In the genomic region with DNA sequence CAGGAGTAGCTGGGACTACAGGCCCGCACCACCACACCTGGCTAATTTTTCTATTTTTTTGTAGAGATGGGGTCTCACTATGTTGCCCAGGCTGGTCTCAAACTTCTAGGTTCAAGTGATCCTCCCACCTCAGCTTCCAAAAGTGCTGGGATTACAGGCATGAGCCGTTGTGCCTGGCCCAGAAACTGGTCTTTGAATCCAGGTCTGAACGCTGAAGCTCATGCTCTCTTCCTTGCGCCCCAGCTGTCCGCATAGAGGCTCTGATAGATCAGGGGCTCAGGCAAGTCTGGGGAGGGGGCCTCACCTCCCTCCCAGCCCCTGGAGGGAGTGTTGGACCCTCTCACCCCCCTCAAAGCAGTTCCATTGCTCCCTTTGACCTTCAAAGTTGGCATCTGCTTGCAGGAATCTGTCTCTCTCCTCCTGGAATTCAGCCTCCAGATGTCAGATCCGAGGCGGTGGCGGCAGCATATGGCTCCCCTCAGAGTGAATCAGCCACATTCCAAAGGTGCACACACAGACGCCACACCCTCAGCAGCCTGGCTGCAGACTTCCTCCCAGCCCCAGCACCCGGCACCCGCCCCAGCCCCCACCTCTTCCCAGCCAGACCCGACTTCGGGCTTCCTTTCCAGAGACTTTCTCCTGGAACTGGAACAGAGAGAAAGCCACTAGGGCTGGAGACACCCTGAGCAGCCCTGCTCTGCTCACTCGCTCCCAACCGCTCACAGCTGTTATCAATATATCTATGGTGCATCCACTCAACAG, we compare ENCODE assay signal across 8 cellular contexts. TPM values are rescaled to one million over a fixed set of nuclear protein-coding genes. Genes with fewer than 3 reads are reported as not detected.
DNase-seq lines count a peak whose midpoint lies in the region; ATAC-seq and TF ChIP-seq lines count a peak whose summit lies in the region.

No MANE protein-coding gene starts in this region.

- H3K27ac ChIP-seq in esophagus muscularis mucosa (replicated peaks in 1 of 4) (peak overlapping the region; percentile 71 to 88 (median 82)), MM.1S (ENCODE audit: low read length) (no peak overlapping the region)

- TF ChIP-seq EP300 in esophagus muscularis mucosa (IDR thresholded peaks at IDR 0.05), result no peak

- no peak for ATAC-seq in HG03520 (IDR thresholded peaks at IDR 0.05; ENCODE audit: unreplicated experiment)

- peaks cover 31% of the 10 kb centered on the region for H3K4me1 Mint-ChIP-seq in nephron
- peaks cover 5% of the 10 kb centered on the region for H3K4me1 Mint-ChIP-seq in activated CD4-positive, alpha-beta T cell treated with anti-CD3 and anti-CD28 coated beads, Interleukin-2, amount 10 ng/mL, durations not matched to agents 7 days and 5 days

- no peaks in the 10 kb centered on the region for H4K20me1 ChIP-seq in MM.1S (ENCODE audit: insufficient read depth, low read length)

- no peaks in the 10 kb centered on the region for H3K9me2 ChIP-seq in MM.1S (replicated peaks; ENCODE audit: insufficient read depth, low read length)

- H3K4me1 ChIP-seq in BE2C (peaks cover 9% of the 10 kb centered on the region), esophagus muscularis mucosa (peaks cover 25 to 29% (median 29%) of the 10 kb centered on the region in 4 donors), MM.1S (ENCODE audit: low read length) (no peaks in the 10 kb centered on the region)

- H3K9me3 ChIP-seq in BE2C (no peaks in the 10 kb centered on the region), esophagus muscularis mucosa (no peaks in the 10 kb centered on the region), MM.1S (replicated peaks; ENCODE audit: insufficient read depth, low read length) (no peaks in the 10 kb centered on the region)

- H3K36me3 ChIP-seq in BE2C, result peaks cover 5% of the 10 kb centered on the region; the same call in 1 of the 2 replicates
- H3K36me3 ChIP-seq in esophagus muscularis mucosa, result no peaks in the 10 kb centered on the region
- H3K36me3 ChIP-seq in MM.1S (replicated peaks; ENCODE audit: insufficient read depth, low read length), result no peaks in the 10 kb centered on the region

- peak overlapping the region; percentile 92 to 96 (median 92) for H3K27ac Mint-ChIP-seq in nephron
- no peak overlapping the region for H3K27ac Mint-ChIP-seq in activated CD4-positive, alpha-beta T cell treated with anti-CD3 and anti-CD28 coated beads, Interleukin-2, amount 10 ng/mL, durations not matched to agents 7 days and 5 days

- H3K27me3 ChIP-seq in BE2C, result no peaks in the 10 kb centered on the region
- no peaks in the 10 kb centered on the region for H3K27me3 ChIP-seq in esophagus muscularis mucosa
- peaks cover 8% of the 10 kb centered on the region for H3K27me3 ChIP-seq in MM.1S (replicated peaks; ENCODE audit: insufficient read depth, low read length)

- intact Hi-C loops in esophagus muscularis mucosa (cut with DNase I), result no loop called here

- H3K4me3 ChIP-seq in BE2C (ENCODE audit: low read depth, low read length) (no peak overlapping the region), esophagus muscularis mucosa (peak overlapping the region in 2 of 4 donors; percentile 3 to 7), MM.1S (ENCODE audit: low read length) (no peak overlapping the region)

- H3K36me3 Mint-ChIP-seq in nephron (ENCODE audit: low read depth), result peaks cover 4% of the 10 kb centered on the region
- peaks cover 1% of the 10 kb centered on the region for H3K36me3 Mint-ChIP-seq in activated CD4-positive, alpha-beta T cell treated with anti-CD3 and anti-CD28 coated beads, Interleukin-2, amount 10 ng/mL, durations not matched to agents 7 days and 5 days (ENCODE audit: low read depth)

- DNase-seq in BE2C, result peak; percentile 75
- DNase-seq in NCI-H82 (lab: John Stamatoyannopoulos, UW), result peak; percentile 94
- DNase-seq in esophagus muscularis mucosa (ENCODE audit: extremely low spot score), result no peak
- no peak for DNase-seq in activated CD4-positive, alpha-beta T cell treated with anti-CD3 and anti-CD28 coated beads, Interleukin-2, amount 10 ng/mL, durations not matched to agents 7 days and 5 days
- DNase-seq in MM.1S, result no peak
- no peak for DNase-seq in NCI-H1105 treated with DMSO at 0.1 percent for 48 hours (lab: John Stamatoyannopoulos, UW)

- no peak for TF ChIP-seq POLR2A in esophagus muscularis mucosa (IDR thresholded peaks at IDR 0.05; ENCODE audit: low read depth)

- no peaks in the 10 kb centered on the region for H3F3A ChIP-seq in MM.1S (ENCODE audit: insufficient read depth, low read length)

- CTCF ChIA-PET in activated CD4-positive, alpha-beta T cell treated with anti-CD3 and anti-CD28 coated beads, Interleukin-2, amount 10 ng/mL, durations not matched to agents 7 days and 5 days (lab: Charles Lee), result interaction anchor here (1.6 to 2.3 kb wide), 4 partner anchors 10 to 45 kb away, joined by 5 to 13 read pairs (median 9); no protein-coding TSS in a partner anchor

- 31% methylated on average over 15 of the region's 15 CpGs for WGBS in esophagus muscularis mucosa

- POLR2A ChIA-PET in activated CD4-positive, alpha-beta T cell treated with anti-CD3 and anti-CD28 coated beads, Interleukin-2, amount 10 ng/mL, durations not matched to agents 7 days and 5 days (lab: Charles Lee), result no interaction called here

- no peaks in the 10 kb centered on the region for H3K79me2 ChIP-seq in MM.1S (ENCODE audit: low read length)

- no peaks in the 10 kb centered on the region for H3K27me3 Mint-ChIP-seq in nephron (ENCODE audit: low read depth)
- H3K27me3 Mint-ChIP-seq in activated CD4-positive, alpha-beta T cell treated with anti-CD3 and anti-CD28 coated beads, Interleukin-2, amount 10 ng/mL, durations not matched to agents 7 days and 5 days, result no peaks in the 10 kb centered on the region

- H3K9me3 Mint-ChIP-seq in nephron, result no peaks in the 10 kb centered on the region
- no peaks in the 10 kb centered on the region for H3K9me3 Mint-ChIP-seq in activated CD4-positive, alpha-beta T cell treated with anti-CD3 and anti-CD28 coated beads, Interleukin-2, amount 10 ng/mL, durations not matched to agents 7 days and 5 days

- H3K9ac ChIP-seq in MM.1S (ENCODE audit: low read length), result no peak overlapping the region

- TF ChIP-seq CTCF in BE2C (IDR thresholded peaks at IDR 0.05; ENCODE audit: low read depth, low read length), result no peak
- TF ChIP-seq CTCF in esophagus muscularis mucosa (IDR thresholded peaks at IDR 0.05), result no peak
- no peak for TF ChIP-seq CTCF in nephron (IDR thresholded peaks at IDR 0.05; ENCODE audit: unreplicated experiment in 3 of 3)
- no peak for TF ChIP-seq CTCF in MM.1S (IDR thresholded peaks at IDR 0.05; ENCODE audit: low read length)

- H2AFZ ChIP-seq in MM.1S (ENCODE audit: low read length), result no peak overlapping the region

- no peak overlapping the region for H3K4me2 ChIP-seq in MM.1S (ENCODE audit: low read depth, low read length)

- H3K4me3 Mint-ChIP-seq in nephron, result peak overlapping the region; percentile 37 to 65 (median 40)
- no peak overlapping the region for H3K4me3 Mint-ChIP-seq in activated CD4-positive, alpha-beta T cell treated with anti-CD3 and anti-CD28 coated beads, Interleukin-2, amount 10 ng/mL, durations not matched to agents 7 days and 5 days

RNA-seq across cellular contexts. Expression of gene GLIS2, which starts 16.9 kb away (rescaled TPM):
- 45.4 TPM for polyA plus RNA-seq in BE2C (2012; ENCODE audit: insufficient read depth, insufficient read length, low read depth)
- total RNA-seq in esophagus muscularis mucosa, result 10 to 100 TPM; 10.8 to 32.6 (median 14.9) TPM
- total RNA-seq in activated CD4-positive, alpha-beta T cell treated with anti-CD3 and anti-CD28 coated beads, Interleukin-2, amount 10 ng/mL, durations not matched to agents 7 days and 5 days, result under 1 TPM; 0.12 to 0.17 TPM

RNA-seq across cellular contexts. Expression of gene TFAP4, which starts 26.1 kb away (rescaled TPM):
- 40.1 TPM for polyA plus RNA-seq in BE2C (2012; ENCODE audit: insufficient read depth, insufficient read length, low read depth)
- total RNA-seq in esophagus muscularis mucosa, result 1 to 10 TPM; 2.8 to 4.6 (median 3.7) TPM
- 10 to 100 TPM; 19.3 to 19.7 TPM for total RNA-seq in activated CD4-positive, alpha-beta T cell treated with anti-CD3 and anti-CD28 coated beads, Interleukin-2, amount 10 ng/mL, durations not matched to agents 7 days and 5 days

RNA-seq across cellular contexts. Expression of gene PAM16, which starts 52.2 kb away (rescaled TPM):
- 216 TPM for polyA plus RNA-seq in BE2C (2012; ENCODE audit: insufficient read depth, insufficient read length, low read depth)
- 10 to 100 TPM; 24.5 to 44.1 (median 40.2) TPM for total RNA-seq in esophagus muscularis mucosa
- 10 to 100 TPM; 35.1 to 39.3 TPM for total RNA-seq in activated CD4-positive, alpha-beta T cell treated with anti-CD3 and anti-CD28 coated beads, Interleukin-2, amount 10 ng/mL, durations not matched to agents 7 days and 5 days

RNA-seq across cellular contexts. Expression of gene SRL, which starts 57.1 kb away (rescaled TPM):
- 0.11 TPM for polyA plus RNA-seq in BE2C (2012; ENCODE audit: insufficient read depth, insufficient read length, low read depth)
- total RNA-seq in esophagus muscularis mucosa, result 1 to 10 TPM in 3 of 4 donors, under 1 TPM in 1; 0.83 to 2.2 (median 1.5) TPM
- not detected for total RNA-seq in activated CD4-positive, alpha-beta T cell treated with anti-CD3 and anti-CD28 coated beads, Interleukin-2, amount 10 ng/mL, durations not matched to agents 7 days and 5 days

Comparison
In these comparisons a context has a peak if more than half of its experiments do, and no peak if none do; other contexts are left out.
1. DNase-seq: peak in BE2C (single experiment) and NCI-H82 (single experiment); none in esophagus muscularis mucosa (single experiment), activated CD4-positive, alpha-beta T cell treated with anti-CD3 and anti-CD28 coated beads, Interleukin-2, amount 10 ng/mL, durations not matched to agents 7 days and 5 days (single experiment), MM.1S (single experiment) and NCI-H1105 treated with DMSO at 0.1 percent for 48 hours (single experiment).
2. RNA of gene GLIS2, which starts 16.9 kb away (total RNA-seq): 10.8 to 32.6 TPM in esophagus muscularis mucosa; 0.12 to 0.17 TPM in activated CD4-positive, alpha-beta T cell treated with anti-CD3 and anti-CD28 coated beads, Interleukin-2, amount 10 ng/mL, durations not matched to agents 7 days and 5 days; every median in the first group is over 10 times any median in the second.